2 cellular contexts compared by ENCODE assay signal in genomic region chr5:92371171-92371888, GRCh38.
TF ChIP-seq lines count a peak whose summit lies in the region.

No MANE protein-coding gene starts in this region.

TF ChIP-seq in SK-N-SH, 30 proteins besides CTCF, POLR2A, EP300 and RAD21 (continued from another document):
- no peak for TF ChIP-seq REST (IDR thresholded peaks at IDR 0.05; ENCODE audit: low read depth, low read length)
TF ChIP-seq in SK-N-SH: peak in this region for 0.

TF ChIP-seq in SK-N-SH treated with all-trans-retinoic acid at 6 μM for 48 hours, 23 proteins besides CTCF, POLR2A, EP300 and RAD21 (continued from another document):
- TF ChIP-seq PATZ1 (CRISPR knock-in tag; IDR thresholded peaks at IDR 0.05; ENCODE audit: borderline replicate concordance) (no peak), RARB (CRISPR knock-in tag; IDR thresholded peaks at IDR 0.05) (no peak), TOX (CRISPR knock-in tag; IDR thresholded peaks at IDR 0.05; ENCODE audit: borderline replicate concordance) (no peak), ISL1 (CRISPR knock-in tag; IDR thresholded peaks at IDR 0.05) (no peak), TSHZ2 (CRISPR knock-in tag; IDR thresholded peaks at IDR 0.05) (no peak), CSDC2 (CRISPR knock-in tag; IDR thresholded peaks at IDR 0.05) (no peak), POU6F1 (CRISPR knock-in tag; IDR thresholded peaks at IDR 0.05; ENCODE audit: borderline replicate concordance, low read depth) (no peak), BACH2 (CRISPR knock-in tag; IDR thresholded peaks at IDR 0.05; ENCODE audit: borderline replicate concordance) (no peak), ZFP3 (CRISPR knock-in tag; IDR thresholded peaks at IDR 0.05) (no peak), CREB5 (CRISPR knock-in tag; IDR thresholded peaks at IDR 0.05; ENCODE audit: low read depth) (no peak)
